Comparison of ENCODE assay signal across 1 cellular context in the genomic region with DNA sequence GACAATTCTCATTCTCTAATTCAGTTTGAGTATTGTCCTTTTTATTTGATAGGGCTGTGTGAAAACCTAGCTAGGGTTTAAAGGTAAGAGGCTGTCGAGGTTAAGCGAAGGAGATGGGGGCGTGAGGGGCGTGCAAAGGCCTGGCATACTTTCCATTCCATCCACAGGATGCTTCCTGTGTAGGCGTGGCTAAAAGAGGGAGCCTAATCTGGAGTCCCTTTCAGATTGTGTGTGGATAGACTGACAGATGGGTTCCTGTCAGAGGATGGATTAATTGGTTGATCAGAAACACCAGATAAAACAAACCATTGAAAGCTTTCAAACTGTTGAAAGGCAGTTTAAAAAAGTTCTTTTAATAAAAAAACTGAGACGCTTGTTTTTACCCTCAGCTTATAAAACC.
TF ChIP-seq lines count a peak whose summit lies in the region.

No MANE protein-coding gene starts in this region.

TF ChIP-seq in K562, 482 proteins besides CTCF, POLR2A, EP300 and RAD21 (continued from another document):
- TF ChIP-seq, protein P1, sequence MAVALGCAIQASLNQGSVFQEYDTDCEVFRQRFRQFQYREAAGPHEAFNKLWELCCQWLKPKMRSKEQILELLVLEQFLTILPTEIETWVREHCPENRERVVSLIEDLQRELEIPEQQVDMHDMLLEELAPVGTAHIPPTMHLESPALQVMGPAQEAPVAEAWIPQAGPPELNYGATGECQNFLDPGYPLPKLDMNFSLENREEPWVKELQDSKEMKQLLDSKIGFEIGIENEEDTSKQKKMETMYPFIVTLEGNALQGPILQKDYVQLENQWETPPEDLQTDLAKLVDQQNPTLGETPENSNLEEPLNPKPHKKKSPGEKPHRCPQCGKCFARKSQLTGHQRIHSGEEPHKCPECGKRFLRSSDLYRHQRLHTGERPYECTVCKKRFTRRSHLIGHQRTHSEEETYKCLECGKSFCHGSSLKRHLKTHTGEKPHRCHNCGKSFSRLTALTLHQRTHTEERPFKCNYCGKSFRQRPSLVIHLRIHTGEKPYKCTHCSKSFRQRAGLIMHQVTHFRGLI (CRISPR knock-in tag; IDR thresholded peaks at IDR 0.05): no peak
- TF ChIP-seq, protein P2, sequence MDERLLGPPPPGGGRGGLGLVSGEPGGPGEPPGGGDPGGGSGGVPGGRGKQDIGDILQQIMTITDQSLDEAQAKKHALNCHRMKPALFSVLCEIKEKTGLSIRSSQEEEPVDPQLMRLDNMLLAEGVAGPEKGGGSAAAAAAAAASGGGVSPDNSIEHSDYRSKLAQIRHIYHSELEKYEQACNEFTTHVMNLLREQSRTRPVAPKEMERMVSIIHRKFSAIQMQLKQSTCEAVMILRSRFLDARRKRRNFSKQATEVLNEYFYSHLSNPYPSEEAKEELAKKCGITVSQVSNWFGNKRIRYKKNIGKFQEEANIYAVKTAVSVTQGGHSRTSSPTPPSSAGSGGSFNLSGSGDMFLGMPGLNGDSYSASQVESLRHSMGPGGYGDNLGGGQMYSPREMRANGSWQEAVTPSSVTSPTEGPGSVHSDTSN (CRISPR knock-in tag; IDR thresholded peaks at IDR 0.05; ENCODE audit: low read depth): no peak
- TF ChIP-seq, protein P2 (tag; conservative IDR thresholded peaks at IDR 0.05; ENCODE audit: low read depth): peak; percentile 55
- TF ChIP-seq MEIS2 (IDR thresholded peaks at IDR 0.05; ENCODE audit: partially characterized antibody): peak; percentile 89
